Comparison of ENCODE assay signal across 24 cellular contexts in genomic region chr7:2279873-2280272, GRCh38. TPM values are rescaled to one million over a fixed set of nuclear protein-coding genes. Genes with fewer than 3 reads are reported as not detected.
DNase-seq lines count a peak whose midpoint lies in the region; ATAC-seq, FAIRE-seq and TF ChIP-seq lines count a peak whose summit lies in the region.
"Had no signal": no experiment of that assay in that cellular context is flagged by ENCODE, and none has a peak within 500 bp of the region (broad histone marks: within the 10 kb centered on the region; RNA-seq: fewer than 3 reads in every experiment).

No MANE protein-coding gene starts in this region.

- TF ChIP-seq CTCF in K562 (IDR thresholded peaks at IDR 0.05 in 2 of 3, conservative IDR thresholded peaks at IDR 0.05 in 1 of 3; ENCODE audit: insufficient read depth in 2 of 3, low read depth in 1 of 3, low read length in 3 of 3) (no peak), glutamatergic neuron (IDR thresholded peaks at IDR 0.05; ENCODE audit: partially characterized antibody, unreplicated experiment) (no peak), type B pancreatic cell (conservative IDR thresholded peaks at IDR 0.05) (no peak)

- no peaks in the 10 kb centered on the region for H3K9me3 ChIP-seq in K562 (replicated peaks; ENCODE audit: control insufficient read depth, insufficient read depth, low read depth, low read length)
- H3K9me3 ChIP-seq: tibial artery had no signal

- no peaks in the 10 kb centered on the region for H3K9me1 ChIP-seq in K562 (ENCODE audit: control insufficient read depth, insufficient read depth, low read length)

- no peak for TF ChIP-seq RAD21 in K562 (CRISPR knock-in tag; conservative IDR thresholded peaks at IDR 0.05 in 1 of 2, IDR thresholded peaks at IDR 0.05 in 1 of 2)

- no peak overlapping the region for H3K4me3 ChIP-seq in K562
- H3K4me3 ChIP-seq: tibial artery had no signal

- peak; percentile 37 for FAIRE-seq in K562 (lab: Jason Lieb, UNC)

- intact Hi-C loops in K562 (cut with micrococcal nuclease) = no loop called here

- H3K27ac Mint-ChIP-seq in glutamatergic neuron (ENCODE audit: unreplicated experiment) (peak overlapping the region; percentile 24), type B pancreatic cell (peak overlapping the region; percentile 24)
- H3K27ac Mint-ChIP-seq: activated naive CD8-positive, alpha-beta T cell treated with anti-CD3 and anti-CD28 coated beads for 36 hours; CD8-positive, alpha-beta T cell had no signal

- H3K36me3 Mint-ChIP-seq in glutamatergic neuron (ENCODE audit: unreplicated experiment) (no peaks in the 10 kb centered on the region), type B pancreatic cell (peaks cover 3% of the 10 kb centered on the region)

- in situ Hi-C loops in K562 (cut with MboI) = no loop called here

- H3K27me3 ChIP-seq in K562 (ENCODE audit: control insufficient read depth in 2 of 2, insufficient read depth in 2 of 2, low read length in 2 of 2) = no peaks in the 10 kb centered on the region
- H3K27me3 ChIP-seq: tibial artery had no signal

- ATAC-seq in K562 (no peak), HG03460 (IDR thresholded peaks at IDR 0.05; ENCODE audit: unreplicated experiment) (no peak)
- ATAC-seq: CD8-positive, alpha-beta T cell; sciatic nerve; SK-N-SH treated with all-trans-retinoic acid at 6 μM for 48 hours; stimulated activated naive CD8-positive, alpha-beta T cell treated with anti-CD3 and anti-CD28 coated beads, Interleukin-15, amount 100 ng/mL, for 72 hours had no signal

- peaks cover 21% of the 10 kb centered on the region for H3K79me2 ChIP-seq in K562 (ENCODE audit: control insufficient read depth, insufficient read depth, low read length)

- H3K4me3 Mint-ChIP-seq in glutamatergic neuron (ENCODE audit: unreplicated experiment) (no peak overlapping the region), type B pancreatic cell (peak overlapping the region; percentile 32)
- H3K4me3 Mint-ChIP-seq: activated naive CD8-positive, alpha-beta T cell treated with anti-CD3 and anti-CD28 coated beads for 36 hours; CD8-positive, alpha-beta T cell; central memory CD8-positive, alpha-beta T cell; stimulated activated naive CD8-positive, alpha-beta T cell treated with anti-CD3 and anti-CD28 coated beads, Interleukin-15, amount 100 ng/mL, for 72 hours had no signal

- H3K9me3 Mint-ChIP-seq in glutamatergic neuron (ENCODE audit: unreplicated experiment) (peaks cover 2% of the 10 kb centered on the region), type B pancreatic cell (no peaks in the 10 kb centered on the region)
- H3K9me3 Mint-ChIP-seq: activated naive CD8-positive, alpha-beta T cell treated with anti-CD3 and anti-CD28 coated beads for 36 hours; CD8-positive, alpha-beta T cell; central memory CD8-positive, alpha-beta T cell; stimulated activated naive CD8-positive, alpha-beta T cell treated with anti-CD3 and anti-CD28 coated beads, Interleukin-15, amount 100 ng/mL, for 72 hours had no signal

- no peak overlapping the region for H3K27ac ChIP-seq in K562 (ENCODE audit: extremely low read depth, low read depth, low read length)
- H3K27ac ChIP-seq: 22Rv1, tibial artery, WERI-Rb-1 had no signal

- no TSS peak for BruUV-seq in K562 (replicated peaks; lab: Mats Ljungman, UMichigan)

- H2AFZ ChIP-seq in K562 (ENCODE audit: low read depth, low read length) = no peak overlapping the region

- WGBS in K562 (ENCODE audit: insufficient coverage, low coverage, missing lambda C conversion rate) = 78% methylated on average over 4 of the region's 4 CpGs

- POLR2A ChIA-PET in K562 (lab: Yijun Ruan, JAX) (interaction anchor here (0.8 kb wide), 1 partner anchor 25 kb away, joined by 4 read pairs; no protein-coding TSS in a partner anchor), HEK293T (lab: Yijun Ruan, JAX) (no interaction called here)

- H3K27me3 Mint-ChIP-seq in glutamatergic neuron (ENCODE audit: unreplicated experiment) = peaks cover 4% of the 10 kb centered on the region
- H3K27me3 Mint-ChIP-seq in type B pancreatic cell = no peaks in the 10 kb centered on the region
- H3K27me3 Mint-ChIP-seq: activated naive CD8-positive, alpha-beta T cell treated with anti-CD3 and anti-CD28 coated beads for 36 hours; central memory CD8-positive, alpha-beta T cell; stimulated activated naive CD8-positive, alpha-beta T cell treated with anti-CD3 and anti-CD28 coated beads, Interleukin-15, amount 100 ng/mL, for 72 hours had no signal

- DNase-seq in NCI-H2171 treated with DMSO at 0.1 percent for 48 hours (lab: John Stamatoyannopoulos, UW) = peak; percentile 8
- DNase-seq in NCI-H2171 (lab: John Stamatoyannopoulos, UW) = no peak
- no peak for DNase-seq in K562 (ENCODE audit: extremely low read depth in 1 of 4, low spot score in 3 of 4)
- DNase-seq in glutamatergic neuron = no peak
- DNase-seq in type B pancreatic cell (ENCODE audit: extremely low spot score, unreplicated experiment) = no peak
- DNase-seq in HEK293T (ENCODE audit: extremely low spot score) = no peak
- DNase-seq in DMS53 (lab: John Stamatoyannopoulos, UW) = no peak
- DNase-seq: activated CD8-positive, alpha-beta memory T cell treated with anti-CD3 and anti-CD28 coated beads, Interleukin-2, amount 50 U/mL, for 48 hours; activated naive CD8-positive, alpha-beta T cell treated with anti-CD3 and anti-CD28 coated beads for 36 hours; CD8-positive, alpha-beta T cell; erythroblast; GDM1; GOT3; islet precursor cell; RPMI8226; stimulated activated CD4-positive, alpha-beta T cell treated with anti-CD3 and anti-CD28 coated beads, Interleukin-15, amount 100 ng/mL, for 24 hours; stimulated activated naive CD8-positive, alpha-beta T cell treated with anti-CD3 and anti-CD28 coated beads, Interleukin-15, amount 100 ng/mL, for 72 hours; tibial artery; WERI-Rb-1 had no signal

- H3K36me3 ChIP-seq in K562 (ENCODE audit: control insufficient read depth, insufficient read depth, low read length) = peaks cover 24% of the 10 kb centered on the region; the same call in 1 of the 3 replicates
- H3K36me3 ChIP-seq: WERI-Rb-1 had no signal

- peaks cover 13 to 33% of the 10 kb centered on the region in 2 experiments for H3K4me1 ChIP-seq in K562 (replicated peaks in 1 of 2; ENCODE audit: control insufficient read depth in 2 of 2, insufficient read depth in 2 of 2, low read length in 2 of 2)
- H3K4me1 ChIP-seq: tibial artery had no signal

- H3K4me1 Mint-ChIP-seq in glutamatergic neuron (ENCODE audit: low read depth, unreplicated experiment) (peaks cover 10% of the 10 kb centered on the region), type B pancreatic cell (ENCODE audit: unreplicated experiment) (peaks cover 20% of the 10 kb centered on the region)
- H3K4me1 Mint-ChIP-seq: central memory CD8-positive, alpha-beta T cell had no signal

- no peak for TF ChIP-seq POLR2A in K562 (conservative IDR thresholded peaks at IDR 0.05)

- CTCF ChIA-PET in K562 (lab: Yijun Ruan, JAX; ENCODE audit: low intra/inter-chr PET ratio) (no interaction called here), HEK293T (lab: Yijun Ruan, JAX) (no interaction called here)

- no peak overlapping the region for H3K4me2 ChIP-seq in K562 (ENCODE audit: insufficient read depth, low read length)

- no peak for TF ChIP-seq EP300 in K562 (IDR thresholded peaks at IDR 0.05; ENCODE audit: low read length)

- peaks cover 21% of the 10 kb centered on the region for H4K20me1 ChIP-seq in K562 (replicated peaks; ENCODE audit: control insufficient read depth, insufficient read depth, low read length)

- H3K9ac ChIP-seq in K562 (ENCODE audit: insufficient read depth in 1 of 2, low read depth in 2 of 2, low read length in 2 of 2) = no peak overlapping the region

RNA-seq across cellular contexts. Expression of gene SNX8, which starts 34.4 kb away (rescaled TPM):
- 26.7 and 72.5 TPM in 2 replicates for total RNA-seq in K562 (2011; cell fraction: chromatin; rRNA removed; ENCODE audit: low replicate concordance)
- 24.0 and 30.0 TPM in 2 replicates for total RNA-seq in K562 (2011; cell fraction: nucleolus; rRNA removed)
- total RNA-seq in K562 (2011; cell fraction: nucleoplasm; rRNA removed) = 21.8 and 23.5 TPM in 2 replicates
- 5.5 and 9.1 TPM in 2 replicates for total RNA-seq in K562 (2014; rRNA removed)
- 8.7 and 12.5 TPM in 2 replicates for total RNA-seq in K562 (2014; rRNA removed; fragmentation: Illumina TruSeq; extraction: Trizol)
- total RNA-seq in K562 (2015; rRNA removed; fragmentation: Illumina TruSeq; extraction: Trizol) = 15.9 and 16.9 TPM in 2 replicates
- total RNA-seq in K562 (2021) = 50.4 and 51.6 TPM in 2 replicates
- polyA plus RNA-seq in K562 (2011; rRNA removed) = 45.7 and 47.0 TPM in 2 replicates
- 23.9 and 55.1 TPM in 2 replicates for polyA plus RNA-seq in K562 (2011; cell fraction: cytosol; rRNA removed)
- polyA plus RNA-seq in K562 (2011; cell fraction: nucleus; rRNA removed) = 30.5 and 42.3 TPM in 2 replicates
- polyA plus RNA-seq in K562 (2012) = 35.9 and 57.5 TPM in 2 replicates
- 33.3 and 35.4 TPM in 2 replicates for polyA plus RNA-seq in K562 (2014; fragmentation: Illumina TruSeq; extraction: Trizol)
- 1 to 10 TPM; 2.7 to 7.7 TPM for polyA plus RNA-seq in K562 (2014; fragmentation: Nextera tagmentation; extraction: Ambion mirVana)
- polyA plus RNA-seq in K562 (2014; rRNA removed) = 17.2 and 32.5 TPM in 2 replicates
- 25.4 and 40.0 TPM in 2 replicates for polyA minus RNA-seq in K562 (2011; rRNA and poly(A)+ RNA removed)
- 16.8 and 32.4 TPM in 2 replicates for polyA minus RNA-seq in K562 (2011; cell fraction: cytosol; rRNA and poly(A)+ RNA removed)
- 11.8 and 17.4 TPM in 2 replicates for polyA minus RNA-seq in K562 (2011; cell fraction: nucleus; rRNA and poly(A)+ RNA removed)
- 22.2 TPM for total RNA-seq in glutamatergic neuron (ENCODE audit: unreplicated experiment)
- total RNA-seq in type B pancreatic cell (ENCODE audit: low replicate concordance) = 29.1 and 40.6 TPM in 2 replicates

RNA-seq across cellular contexts. Expression of gene NUDT1, which starts 37.8 kb away (rescaled TPM):
- total RNA-seq in K562 (2011; cell fraction: chromatin; rRNA removed; ENCODE audit: low replicate concordance) = 6.3 and 17.2 TPM in 2 replicates
- 20.5 and 20.8 TPM in 2 replicates for total RNA-seq in K562 (2011; cell fraction: nucleolus; rRNA removed)
- 16.0 and 16.9 TPM in 2 replicates for total RNA-seq in K562 (2011; cell fraction: nucleoplasm; rRNA removed)
- total RNA-seq in K562 (2014; rRNA removed) = 73.3 and 79.6 TPM in 2 replicates
- total RNA-seq in K562 (2014; rRNA removed; fragmentation: Illumina TruSeq; extraction: Trizol) = 12.7 and 25.8 TPM in 2 replicates
- total RNA-seq in K562 (2015; rRNA removed; fragmentation: Illumina TruSeq; extraction: Trizol) = 45.8 and 48.5 TPM in 2 replicates
- total RNA-seq in K562 (2021) = 39.3 and 44.8 TPM in 2 replicates
- polyA plus RNA-seq in K562 (2011; rRNA removed) = 26.0 and 32.1 TPM in 2 replicates
- 42.4 and 49.5 TPM in 2 replicates for polyA plus RNA-seq in K562 (2011; cell fraction: cytosol; rRNA removed)
- 35.5 and 42.6 TPM in 2 replicates for polyA plus RNA-seq in K562 (2011; cell fraction: nucleus; rRNA removed)
- polyA plus RNA-seq in K562 (2012) = 74.2 and 74.5 TPM in 2 replicates
- polyA plus RNA-seq in K562 (2014; fragmentation: Illumina TruSeq; extraction: Trizol) = 29.6 and 41.1 TPM in 2 replicates
- polyA plus RNA-seq in K562 (2014; fragmentation: Nextera tagmentation; extraction: Ambion mirVana) = 10 to 100 TPM in 1 of 2 experiments, 1 to 10 TPM in 1; 5.3 to 16.2 TPM
- polyA plus RNA-seq in K562 (2014; rRNA removed) = 63.1 and 64.4 TPM in 2 replicates
- polyA minus RNA-seq in K562 (2011; rRNA and poly(A)+ RNA removed) = 10.8 and 13.0 TPM in 2 replicates
- 15.0 and 18.8 TPM in 2 replicates for polyA minus RNA-seq in K562 (2011; cell fraction: cytosol; rRNA and poly(A)+ RNA removed)
- 6.9 and 7.9 TPM in 2 replicates for polyA minus RNA-seq in K562 (2011; cell fraction: nucleus; rRNA and poly(A)+ RNA removed)
- total RNA-seq in glutamatergic neuron (ENCODE audit: unreplicated experiment) = 19.5 TPM
- 25.1 and 32.2 TPM in 2 replicates for total RNA-seq in type B pancreatic cell (ENCODE audit: low replicate concordance)

RNA-seq across cellular contexts. Expression of gene MRM2, which starts 37.9 kb away (rescaled TPM):
- 24.0 and 38.8 TPM in 2 replicates for total RNA-seq in K562 (2011; cell fraction: chromatin; rRNA removed; ENCODE audit: low replicate concordance)
- total RNA-seq in K562 (2011; cell fraction: nucleolus; rRNA removed) = 23.0 and 36.2 TPM in 2 replicates
- 26.9 and 28.0 TPM in 2 replicates for total RNA-seq in K562 (2011; cell fraction: nucleoplasm; rRNA removed)
- total RNA-seq in K562 (2014; rRNA removed) (48.3 and 50.5 TPM in 2 replicates), K562 (2014; rRNA removed; fragmentation: Illumina TruSeq; extraction: Trizol) (41.7 and 43.9 TPM in 2 replicates), K562 (2015; rRNA removed; fragmentation: Illumina TruSeq; extraction: Trizol) (45.9 and 50.7 TPM in 2 replicates), K562 (2021) (47.9 and 50.2 TPM in 2 replicates), glutamatergic neuron (ENCODE audit: unreplicated experiment) (28.1 TPM), type B pancreatic cell (ENCODE audit: low replicate concordance) (29.3 and 35.3 TPM in 2 replicates)
- polyA plus RNA-seq in K562 (2011; rRNA removed) (29.3 and 32.4 TPM in 2 replicates), K562 (2014; fragmentation: Illumina TruSeq; extraction: Trizol) (54.5 and 62.0 TPM in 2 replicates), K562 (2014; fragmentation: Nextera tagmentation; extraction: Ambion mirVana) (100 to 1,000 TPM in 1 of 2 experiments, 10 to 100 TPM in 1; 70.4 to 116 TPM), K562 (2014; rRNA removed) (44.1 and 50.2 TPM in 2 replicates)
- polyA plus RNA-seq in K562 (2011; cell fraction: cytosol; rRNA removed) = 19.7 and 23.9 TPM in 2 replicates
- polyA plus RNA-seq in K562 (2011; cell fraction: nucleus; rRNA removed) = 10.7 and 12.6 TPM in 2 replicates
- polyA plus RNA-seq in K562 (2012) = 34.0 and 47.0 TPM in 2 replicates
- 20.5 and 21.4 TPM in 2 replicates for polyA minus RNA-seq in K562 (2011; rRNA and poly(A)+ RNA removed)
- polyA minus RNA-seq in K562 (2011; cell fraction: cytosol; rRNA and poly(A)+ RNA removed) = 13.3 and 21.0 TPM in 2 replicates
- 9.2 and 13.9 TPM in 2 replicates for polyA minus RNA-seq in K562 (2011; cell fraction: nucleus; rRNA and poly(A)+ RNA removed)

RNA-seq across cellular contexts. Expression of gene MAD1L1, which starts 47.1 kb away (rescaled TPM):
- total RNA-seq in K562 (2011; cell fraction: chromatin; rRNA removed; ENCODE audit: low replicate concordance) = 159 and 265 TPM in 2 replicates
- 94.7 and 113 TPM in 2 replicates for total RNA-seq in K562 (2011; cell fraction: nucleolus; rRNA removed)
- total RNA-seq in K562 (2011; cell fraction: nucleoplasm; rRNA removed) = 88.9 and 95.8 TPM in 2 replicates
- total RNA-seq in K562 (2014; rRNA removed) (89.7 and 103 TPM in 2 replicates), K562 (2014; rRNA removed; fragmentation: Illumina TruSeq; extraction: Trizol) (6.8 and 12.3 TPM in 2 replicates), K562 (2015; rRNA removed; fragmentation: Illumina TruSeq; extraction: Trizol) (32.6 TPM in 2 replicates), K562 (2021) (67.4 and 75.3 TPM in 2 replicates), glutamatergic neuron (ENCODE audit: unreplicated experiment) (57.6 TPM), type B pancreatic cell (ENCODE audit: low replicate concordance) (32.0 and 40.7 TPM in 2 replicates)
- polyA plus RNA-seq in K562 (2011; rRNA removed) (18.0 and 23.3 TPM in 2 replicates), K562 (2014; fragmentation: Illumina TruSeq; extraction: Trizol) (11.4 and 16.7 TPM in 2 replicates), K562 (2014; fragmentation: Nextera tagmentation; extraction: Ambion mirVana) (1 to 10 TPM; 1.7 to 5.0 TPM), K562 (2014; rRNA removed) (53.5 and 65.3 TPM in 2 replicates)
- polyA plus RNA-seq in K562 (2011; cell fraction: cytosol; rRNA removed) = 31.4 and 103 TPM in 2 replicates
- polyA plus RNA-seq in K562 (2011; cell fraction: nucleus; rRNA removed) = 23.7 and 53.1 TPM in 2 replicates
- polyA plus RNA-seq in K562 (2012) = 50.7 and 89.9 TPM in 2 replicates
- 14.5 and 17.9 TPM in 2 replicates for polyA minus RNA-seq in K562 (2011; rRNA and poly(A)+ RNA removed)
- polyA minus RNA-seq in K562 (2011; cell fraction: cytosol; rRNA and poly(A)+ RNA removed) = 34.4 and 62.5 TPM in 2 replicates
- 21.5 and 31.9 TPM in 2 replicates for polyA minus RNA-seq in K562 (2011; cell fraction: nucleus; rRNA and poly(A)+ RNA removed)
